ENCODE assay signal across 8 cellular contexts in genomic region chr18:9474983-9475642, GRCh38. TPM values are rescaled to one million over a fixed set of nuclear protein-coding genes. Genes with fewer than 3 reads are reported as not detected.
DNase-seq lines count a peak whose midpoint lies in the region; ATAC-seq and TF ChIP-seq lines count a peak whose summit lies in the region.

Gene RALBP1 (plus strand): TSS chr18:9475513. CDS start chr18:9513046, 37,533 bp downstream.

- H3K4me1 Mint-ChIP-seq in type B pancreatic cell (ENCODE audit: unreplicated experiment): peaks cover 20% of the 10 kb centered on the region

- WGBS in heart left ventricle, 4 donors: 0% methylated on average over 39 to 69 of the region's 69 CpGs

- no peaks in the 10 kb centered on the region for H3K9me3 Mint-ChIP-seq in type B pancreatic cell

- ATAC-seq in HG02852 (IDR thresholded peaks at IDR 0.05; ENCODE audit: unreplicated experiment) (peak; percentile 91), heart left ventricle (peak; percentile 99)

- intact Hi-C loops in T-helper 1 cell treated with Interleukin-12 subunit alpha and Interleukin-12 subunit beta and Interleukin-4 antibody, amounts not matched to agents 30 ng/mL and 1 ng/mL, for 36 hours (cut with micrococcal nuclease): loop anchor here (1.0 to 5.0 kb wide), 8 partner anchors 138 to 866 kb away; partner anchors contain the start of genes ANKRD12, NDUFV2, RAB12 and TWSG1
- intact Hi-C loops in heart left ventricle (cut with DNase I): loop anchor here in 5 of 10 donors (1.0 to 10.0 kb wide), 6 partner anchors 140 to 437 kb away; partner anchors contain the start of genes TWSG1 (in 5 of the 5), ANKRD12 (in 1 of the 5) and VAPA (in 1 of the 5)

- DNase-seq in GM13976 (ENCODE audit: low spot score) (peak; percentile 97), NCI-H1436 treated with DMSO at 0.1 percent for 48 hours (lab: John Stamatoyannopoulos, UW) (peak; percentile 95), amniotic epithelial cell (ENCODE audit: low read depth) (peak; percentile 99), heart left ventricle (peak; percentile 99 to 100 (median 100)), pons (ENCODE audit: low spot score) (peak; percentile 99), type B pancreatic cell (ENCODE audit: extremely low spot score, unreplicated experiment) (peak; percentile 100)

- H3K27ac ChIP-seq in heart left ventricle: peak within 1 kb of the TSS; percentile 89 to 98 (median 94)

- TF ChIP-seq CTCF in GM13976 (IDR thresholded peaks at IDR 0.05; ENCODE audit: borderline replicate concordance, control extremely low read depth, extremely low read depth, insufficient read depth, missing control alignments) (peak; percentile 47), heart left ventricle (IDR thresholded peaks at IDR 0.05) (peak in 4 of 12 donors; percentile 35 to 47 (median 43)), type B pancreatic cell (conservative IDR thresholded peaks at IDR 0.05) (no peak)

- H3K27me3 ChIP-seq in heart left ventricle: no peaks in the 10 kb centered on the region

- H3K9me3 ChIP-seq in heart left ventricle: peaks cover 0 to 3% (median 0%) of the 10 kb centered on the region in 12 donors

- peaks cover 0 to 20% (median 10%) of the 10 kb centered on the region in 9 donors for H3K36me3 ChIP-seq in heart left ventricle

- peaks cover 0 to 30% (median 16%) of the 10 kb centered on the region in 12 donors for H3K4me1 ChIP-seq in heart left ventricle

- H3K36me3 Mint-ChIP-seq in type B pancreatic cell: peaks cover 21% of the 10 kb centered on the region

- in situ Hi-C loops in GM13976 (cut with MboI; ENCODE audit: low sequenced_read_pairs, unreplicated experiment): no loop called here

- H3K27ac Mint-ChIP-seq in type B pancreatic cell: peak within 1 kb of the TSS; percentile 97

- peak within 1 kb of the TSS; percentile 81 to 99 (median 92) for H3K4me3 ChIP-seq in heart left ventricle

- peak within 1 kb of the TSS; percentile 87 for H3K4me3 Mint-ChIP-seq in type B pancreatic cell

- H3K27me3 Mint-ChIP-seq in type B pancreatic cell: no peaks in the 10 kb centered on the region

- TF ChIP-seq POLR2A in heart left ventricle (IDR thresholded peaks at IDR 0.05): peak; percentile 51 to 90

RNA-seq across cellular contexts. Expression of gene RALBP1, which starts in this region (rescaled TPM):
- total RNA-seq in T-helper 1 cell treated with Interleukin-12 subunit alpha and Interleukin-12 subunit beta and Interleukin-4 antibody, amounts not matched to agents 30 ng/mL and 1 ng/mL, for 36 hours: 40.1 and 41.7 TPM in 2 replicates
- 10 to 100 TPM; 36.9 to 91.1 (median 50.3) TPM for total RNA-seq in heart left ventricle
- polyA plus RNA-seq in heart left ventricle: 10 to 100 TPM; 20.9 to 46.9 TPM
- 44.5 and 69.6 TPM in 2 replicates for total RNA-seq in type B pancreatic cell (ENCODE audit: low replicate concordance)

Comparison
In these comparisons a context has a peak if more than half of its experiments do, and no peak if none do; other contexts are left out.
1. Peak in every context shown above with its lines: DNase-seq, ATAC-seq, H3K4me3 ChIP-seq and H3K27ac ChIP-seq.